In genomic region chr19:42268704-42269517, GRCh38 we compare ENCODE assay signal across 8 cellular contexts. TPM values are rescaled to one million over a fixed set of nuclear protein-coding genes. Genes with fewer than 3 reads are reported as not detected.
A peak's percentile ranks its signal among the peaks of the same experiment; 100 is the strongest.
DNase-seq lines count a peak whose midpoint lies in the region; ATAC-seq, FAIRE-seq and TF ChIP-seq lines count a peak whose summit lies in the region.

TSS of gene CIC (plus strand) at chr19:42269252. CDS start at chr19:42271784, 2,532 bp downstream.

- POLR2A ChIA-PET in AG04450 (lab: Yijun Ruan, JAX), result interaction anchor here (0.6 to 2.3 kb wide), 2 partner anchors 12 to 22 kb away, joined by 3 to 10 read pairs; no protein-coding TSS in a partner anchor

- ATAC-seq in GM19023 (IDR thresholded peaks at IDR 0.05; ENCODE audit: unreplicated experiment) (peak; percentile 84), HG03342 (IDR thresholded peaks at IDR 0.05; ENCODE audit: unreplicated experiment) (peak; percentile 78)

- no peaks in the 10 kb centered on the region for H3K27me3 ChIP-seq in AG04450 (ENCODE audit: control insufficient read depth, insufficient read depth, low read length)
- no peaks in the 10 kb centered on the region for H3K27me3 ChIP-seq in small intestine (ENCODE audit: control insufficient read depth in 2 of 2, insufficient read depth in 2 of 2, low read length in 2 of 2)

- 0 to 1% (median 1%) methylated on average over 47 to 53 of the region's 53 CpGs for WGBS in small intestine, 3 donors

- DNase-seq in AG04450 (ENCODE audit: low read depth, low spot score) (peak; percentile 100), NCI-H345 treated with DMSO at 0.1 percent for 48 hours (lab: John Stamatoyannopoulos, UW; ENCODE audit: unreplicated experiment) (peak; percentile 97), caudate nucleus (lab: John Stamatoyannopoulos, UW) (peak; percentile 98 to 100 (median 100)), iPS-NIHi11 (ENCODE audit: low spot score) (peak; percentile 96), small intestine (peak; percentile 100)
- DNase-seq in activated CD4-positive, CD25-positive, alpha-beta regulatory T cell (lab: John Stamatoyannopoulos, UW), result peak; percentile 95 to 100 (median 98)

- CTCF ChIA-PET in AG04450 (lab: Charles Lee), result no interaction called here

- H3K4me1 ChIP-seq in small intestine (ENCODE audit: control insufficient read depth in 2 of 2, insufficient read depth in 1 of 2, low read depth in 1 of 2, low read length in 1 of 2), result peaks cover 0 to 7% of the 10 kb centered on the region in 2 donors

- H3K4me3 ChIP-seq in AG04450 (ENCODE audit: low read depth, low read length) (peak within 1 kb of the TSS; percentile 94), small intestine (ENCODE audit: low read depth in 1 of 2, low read length in 2 of 2) (peak within 1 kb of the TSS; percentile 72 to 74)

- peak; percentile 95 for FAIRE-seq in small intestine (lab: Jason Lieb, UNC)

- no peak for TF ChIP-seq CTCF in AG04450 (IDR thresholded peaks at IDR 0.05; ENCODE audit: low read depth, low read length)

- H3K9me3 ChIP-seq in AG04450 (ENCODE audit: control insufficient read depth, insufficient read depth, low read length) (no peaks in the 10 kb centered on the region; the same call in 1 of the 2 replicates), small intestine (ENCODE audit: control insufficient read depth, low read depth) (no peaks in the 10 kb centered on the region)

- peaks cover 3 to 7% of the 10 kb centered on the region in 2 donors for H3K36me3 ChIP-seq in small intestine (ENCODE audit: control insufficient read depth in 2 of 2, insufficient read depth in 2 of 2, low read length in 2 of 2)

- H3K27ac ChIP-seq in AG04450 (ENCODE audit: low read depth, low read length) (peak within 1 kb of the TSS; percentile 98), caudate nucleus (ENCODE audit: low read depth, low read length) (peak within 1 kb of the TSS; percentile 100), small intestine (ENCODE audit: low read depth in 1 of 2, low read length in 1 of 2) (peak within 1 kb of the TSS; percentile 94 to 100)

RNA-seq across cellular contexts. Expression of gene CIC, which starts in this region (rescaled TPM):
- 2.9 and 4.2 TPM in 2 replicates for polyA plus RNA-seq in AG04450 (2011; rRNA removed)
- 5.1 and 6.2 TPM in 2 replicates for polyA minus RNA-seq in AG04450 (2011; rRNA and poly(A)+ RNA removed)
- 10 to 100 TPM; 14.1 to 29.8 (median 18.1) TPM for polyA plus RNA-seq in small intestine

Comparison
In these comparisons a context has a peak if more than half of its experiments do, and no peak if none do; other contexts are left out.
1. Peak in every context shown above with its lines: DNase-seq, ATAC-seq, H3K4me3 ChIP-seq and H3K27ac ChIP-seq.